Comparison of ENCODE assay signal across 9 cellular contexts in genomic region chr1:1550591-1551432, GRCh38. TPM values are rescaled to one million over a fixed set of nuclear protein-coding genes. Genes with fewer than 3 reads are reported as not detected.
DNase-seq lines count a peak whose midpoint lies in the region; ATAC-seq, FAIRE-seq and TF ChIP-seq lines count a peak whose summit lies in the region.
"Had no signal": no experiment of that assay in that cellular context is flagged by ENCODE, and none has a peak within 500 bp of the region (broad histone marks: within the 10 kb centered on the region; RNA-seq: fewer than 3 reads in every experiment).

No MANE protein-coding gene starts in this region.

- H3K9me3 ChIP-seq in A549 (no peaks in the 10 kb centered on the region), left lung (no peaks in the 10 kb centered on the region)
- H3K9me3 ChIP-seq: esophagus muscularis mucosa had no signal

- CTCF ChIA-PET in A549 (lab: Yijun Ruan, JAX): interaction anchor here (2.2 kb wide), 1 partner anchor 9 kb away, joined by 10 read pairs; no protein-coding TSS in a partner anchor

- H3K4me2 ChIP-seq in A549: no peak overlapping the region

- H3K36me3 ChIP-seq in left lung: peaks cover 0 to 38% of the 10 kb centered on the region in 2 donors

- TF ChIP-seq RAD21 in A549 (conservative IDR thresholded peaks at IDR 0.05 in 1 of 2, IDR thresholded peaks at IDR 0.05 in 1 of 2): no peak

- no peak overlapping the region for H3K4me3 ChIP-seq in A549
- H3K4me3 ChIP-seq in HL-60 (replicated peaks; ENCODE audit: insufficient read depth, low read length): no peak overlapping the region
- H3K4me3 ChIP-seq in astrocyte of the cerebellum (ENCODE audit: low read depth, low read length): no peak overlapping the region
- no peak overlapping the region for H3K4me3 ChIP-seq in left lung
- H3K4me3 ChIP-seq: esophagus muscularis mucosa had no signal

- TF ChIP-seq POLR2A in A549 (IDR thresholded peaks at IDR 0.05; ENCODE audit: low read length): no peak

- H3K27ac ChIP-seq in A549 (no peak overlapping the region), HL-60 (replicated peaks) (no peak overlapping the region), left lung (no peak overlapping the region)

- 83% methylated on average over 8 of the region's 15 CpGs for WGBS in A549 (ENCODE audit: missing lambda C conversion rate)

- intact Hi-C loops in left colon (cut with DNase I, micrococcal nuclease): no loop called here
- intact Hi-C loops in left lung (cut with DNase I): no loop called here

- TF ChIP-seq CTCF in A549 (IDR thresholded peaks at IDR 0.05): no peak
- peak; percentile 3 for TF ChIP-seq CTCF in HL-60 (IDR thresholded peaks at IDR 0.05; ENCODE audit: insufficient read depth, low read length)
- TF ChIP-seq CTCF in astrocyte of the cerebellum (IDR thresholded peaks at IDR 0.05; ENCODE audit: low read depth, low read length, missing control alignments): peak; percentile 68
- no peak for TF ChIP-seq CTCF in left lung (IDR thresholded peaks at IDR 0.05)

- no peak for TF ChIP-seq EP300 in A549 (IDR thresholded peaks at IDR 0.05)

- H3K4me1 ChIP-seq in A549 (peaks cover 6% of the 10 kb centered on the region), left lung (no peaks in the 10 kb centered on the region)

- H3K27me3 ChIP-seq in HL-60 (ENCODE audit: insufficient read depth, poor library complexity, severe bottlenecking) (no peaks in the 10 kb centered on the region), left lung (no peaks in the 10 kb centered on the region)
- H3K27me3 ChIP-seq: esophagus muscularis mucosa had no signal

- FAIRE-seq in A549 (lab: Jason Lieb, UNC): no peak

- in situ Hi-C loops in astrocyte of the cerebellum (cut with HindIII; ENCODE audit: low sequenced_read_pairs): no loop called here

- ATAC-seq in A549: peak; percentile 77 to 79
- ATAC-seq in left colon: peak; percentile 10
- no peak for ATAC-seq in left lung

- DNase-seq in A549 (ENCODE audit: low read depth in 1 of 2, low spot score in 1 of 2) (peak; percentile 12 to 42), HL-60 (ENCODE audit: low read depth in 1 of 2, low spot score in 1 of 2) (no peak), astrocyte of the cerebellum (ENCODE audit: low read depth) (no peak), left colon (peak in 1 of 2 donors; percentile 21), NCI-H69 (lab: John Stamatoyannopoulos, UW) (no peak), left lung (no peak)
- no peak for DNase-seq in activated effector memory CD4-positive, alpha-beta T cell treated with anti-CD3 and anti-CD28 coated beads, Interleukin-2, amount 50 U/mL, for 16 hours
- no peak for DNase-seq in activated CD8-positive, alpha-beta memory T cell treated with anti-CD3 and anti-CD28 coated beads, Interleukin-2, amount 50 U/mL, for 4 hours

- POLR2A ChIA-PET in A549 (lab: Yijun Ruan, JAX): no interaction called here

TF ChIP-seq in A549, 52 proteins besides CTCF, POLR2A, EP300 and RAD21 (continues in another document):
- TF ChIP-seq ZFP36 (IDR thresholded peaks at IDR 0.05; ENCODE audit: borderline replicate concordance, partially characterized antibody) (no peak), REST (IDR thresholded peaks at IDR 0.05) (no peak), NFE2L2 (conservative IDR thresholded peaks at IDR 0.05; ENCODE audit: low read length) (no peak), CHD4 (IDR thresholded peaks at IDR 0.05; ENCODE audit: borderline replicate concordance) (no peak), EHF (CRISPR knock-in tag; IDR thresholded peaks at IDR 0.05) (no peak), HMGXB4 (CRISPR knock-in tag; IDR thresholded peaks at IDR 0.05; ENCODE audit: borderline replicate concordance) (no peak), EHMT2 (IDR thresholded peaks at IDR 0.05; ENCODE audit: low read depth) (no peak), JUN (IDR thresholded peaks at IDR 0.05) (no peak), GATA3 (IDR thresholded peaks at IDR 0.05; ENCODE audit: borderline replicate concordance) (no peak), NPAS2 (CRISPR knock-in tag; IDR thresholded peaks at IDR 0.05; ENCODE audit: borderline replicate concordance) (no peak), MAX (IDR thresholded peaks at IDR 0.05) (no peak), HOXB5 (CRISPR knock-in tag; IDR thresholded peaks at IDR 0.05) (no peak), NR3C1 (IDR thresholded peaks at IDR 0.05) (no peak)

RNA-seq across cellular contexts. Expression of gene TMEM240, which starts 10.4 kb away (rescaled TPM):
- polyA plus RNA-seq in A549 (2011; rRNA removed) (0.13 and 0.14 TPM in 2 replicates), A549 (2017; fragmentation: RNase III; extraction: RNeasy Plus Mini Kit Qiagen cat#74134 plus additional on column Dnase treatment) (0.55 to 1.1 TPM (median 1.1 TPM) in 3 replicates)
- polyA plus RNA-seq in A549 (2012; cell fraction: cytosol; rRNA removed): 0.25 and 0.53 TPM in 2 replicates
- 3.6 and 4.2 TPM in 2 replicates for polyA plus RNA-seq in A549 (2012; cell fraction: nucleus; rRNA removed)
- polyA minus RNA-seq in A549 (2011; rRNA and poly(A)+ RNA removed): not detected in 2 replicates
- total RNA-seq in left colon (1 to 10 TPM in 1 of 2 donors, under 1 TPM in 1; 0.67 to 2.6 TPM), left lung (1 to 10 TPM; 2.6 to 3.5 TPM)

RNA-seq across cellular contexts. Expression of gene SSU72, which starts 23.9 kb away (rescaled TPM):
- polyA plus RNA-seq in A549 (2011; rRNA removed) (80.4 and 101 TPM in 2 replicates), A549 (2017; fragmentation: RNase III; extraction: RNeasy Plus Mini Kit Qiagen cat#74134 plus additional on column Dnase treatment) (75.1 to 78.3 TPM (median 75.3 TPM) in 3 replicates)
- polyA plus RNA-seq in A549 (2012; cell fraction: cytosol; rRNA removed): 81.9 and 83.1 TPM in 2 replicates
- 55.0 and 77.6 TPM in 2 replicates for polyA plus RNA-seq in A549 (2012; cell fraction: nucleus; rRNA removed)
- 64.7 and 66.7 TPM in 2 replicates for polyA minus RNA-seq in A549 (2011; rRNA and poly(A)+ RNA removed)
- total RNA-seq in left colon (100 to 1,000 TPM; 118 to 130 TPM), left lung (100 to 1,000 TPM; 120 to 141 TPM)

RNA-seq across cellular contexts. Expression of gene ATAD3A, which starts 38.9 kb away (rescaled TPM):
- polyA plus RNA-seq in A549 (2011; rRNA removed) (6.6 and 10.9 TPM in 2 replicates), A549 (2017; fragmentation: RNase III; extraction: RNeasy Plus Mini Kit Qiagen cat#74134 plus additional on column Dnase treatment) (25.1 to 29.1 TPM (median 27.2 TPM) in 3 replicates)
- 37.2 and 44.0 TPM in 2 replicates for polyA plus RNA-seq in A549 (2012; cell fraction: cytosol; rRNA removed)
- 58.1 and 78.3 TPM in 2 replicates for polyA plus RNA-seq in A549 (2012; cell fraction: nucleus; rRNA removed)
- 6.2 and 10.8 TPM in 2 replicates for polyA minus RNA-seq in A549 (2011; rRNA and poly(A)+ RNA removed)
- total RNA-seq in left colon (10 to 100 TPM; 20.7 to 29.6 TPM), left lung (10 to 100 TPM; 27.1 to 37.8 TPM)

RNA-seq across cellular contexts. Expression of gene FNDC10, which starts 49.1 kb away (rescaled TPM):
- polyA plus RNA-seq in A549 (2011; rRNA removed) (0.56 and 0.77 TPM in 2 replicates), A549 (2017; fragmentation: RNase III; extraction: RNeasy Plus Mini Kit Qiagen cat#74134 plus additional on column Dnase treatment) (2.7 to 4.2 TPM (median 4.0 TPM) in 3 replicates)
- 2.5 and 4.5 TPM in 2 replicates for polyA plus RNA-seq in A549 (2012; cell fraction: cytosol; rRNA removed)
- 3.3 and 3.9 TPM in 2 replicates for polyA plus RNA-seq in A549 (2012; cell fraction: nucleus; rRNA removed)
- polyA minus RNA-seq in A549 (2011; rRNA and poly(A)+ RNA removed): 0.54 and 0.92 TPM in 2 replicates
- total RNA-seq in left colon (1 to 10 TPM; 3.1 to 3.3 TPM), left lung (10 to 100 TPM in 1 of 2 donors, 1 to 10 TPM in 1; 7.7 to 12.2 TPM)

Comparison
In these comparisons a context has a peak if more than half of its experiments do, and no peak if none do; other contexts are left out.
1. DNase-seq: peak in A549 (2 of 2); none in HL-60 (0 of 2), astrocyte of the cerebellum (single experiment), NCI-H69 (single experiment), activated effector memory CD4-positive, alpha-beta T cell treated with anti-CD3 and anti-CD28 coated beads, Interleukin-2, amount 50 U/mL, for 16 hours (single experiment), activated CD8-positive, alpha-beta memory T cell treated with anti-CD3 and anti-CD28 coated beads, Interleukin-2, amount 50 U/mL, for 4 hours (single experiment) and left lung (0 of 2).
2. CTCF ChIP-seq: peak in HL-60 (single experiment) and astrocyte of the cerebellum (single experiment); none in A549 (single experiment) and left lung (0 of 2).